Comparison of ENCODE assay signal across 9 cellular contexts in the genomic region with DNA sequence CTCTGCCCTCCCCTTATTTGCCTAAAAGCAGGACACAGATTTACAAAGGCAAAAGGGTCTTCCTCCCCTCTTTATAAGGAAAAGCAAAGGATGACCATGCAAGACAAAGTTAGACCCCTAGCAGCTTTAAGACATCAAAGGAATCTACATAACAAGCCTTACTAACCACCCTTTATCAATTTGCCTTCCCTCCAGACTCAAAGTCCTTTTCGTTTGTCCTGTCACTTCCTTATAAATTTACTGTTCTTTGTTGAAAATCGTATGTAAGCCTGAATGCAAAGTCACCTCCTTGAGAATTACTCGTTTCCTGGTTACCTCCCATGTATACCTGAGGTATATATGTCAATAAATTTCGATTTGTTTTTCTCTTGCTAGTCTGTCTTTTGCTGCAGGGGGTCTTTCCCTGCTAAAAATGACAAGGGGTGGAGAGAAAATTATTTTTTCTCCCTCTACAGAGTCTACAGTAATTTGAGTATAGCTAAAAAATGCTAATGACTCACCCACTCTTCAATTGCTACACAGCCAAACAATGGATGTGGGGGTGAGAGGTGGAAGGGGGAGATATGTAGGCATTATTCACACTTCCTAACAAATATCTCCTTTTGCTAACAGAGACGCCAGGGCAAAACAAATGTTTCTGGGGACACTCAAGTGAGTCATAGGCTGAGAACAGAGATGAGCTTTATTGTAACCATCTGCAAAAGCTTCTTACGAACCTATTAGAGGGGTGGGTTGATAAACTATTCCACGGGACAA. TPM values are rescaled to one million over a fixed set of nuclear protein-coding genes. Genes with fewer than 3 reads are reported as not detected.
A peak's percentile ranks its signal among the peaks of the same experiment; 100 is the strongest.
DNase-seq lines count a peak whose midpoint lies in the region; ATAC-seq, FAIRE-seq and TF ChIP-seq lines count a peak whose summit lies in the region.
"Had no signal": no experiment of that assay in that cellular context is flagged by ENCODE, and none has a peak within 500 bp of the region (broad histone marks: within the 10 kb centered on the region; RNA-seq: fewer than 3 reads in every experiment).

No MANE protein-coding gene starts in this region.

- no peak overlapping the region; the same call in 1 of the 2 replicates for H3K14ac ChIP-seq in IMR-90 (replicated peaks; ENCODE audit: low read depth, low read length)

- DNase-seq in BE2C (no peak), IMR-90 (peak; percentile 88), caudate nucleus (lab: John Stamatoyannopoulos, UW) (peak in 15 of 61 donors; percentile 10 to 66 (median 33)), HepG2 (ENCODE audit: low spot score) (peak; percentile 14), posterior cingulate gyrus (no peak), uterus (no peak), NCI-H1048 (lab: John Stamatoyannopoulos, UW) (no peak)
- no peak for DNase-seq in activated naive CD4-positive, alpha-beta T cell treated with anti-CD3 and anti-CD28 coated beads, Interleukin-2, amount 50 U/mL, for 72 hours (ENCODE audit: low spot score in 2 of 2)

- no peak overlapping the region for H4K5ac ChIP-seq in IMR-90 (ENCODE audit: low read depth, low read length)

- no peak for FAIRE-seq in HepG2 (lab: Jason Lieb, UNC)

- CTCF ChIA-PET in IMR-90 (lab: Yijun Ruan, JAX) (interaction anchor here (0.6 to 0.7 kb wide), 2 partner anchors 135 to 1391 kb away, joined by 4 to 7 read pairs; no protein-coding TSS in a partner anchor), HepG2 (lab: Yijun Ruan, JAX; ENCODE audit: low intra/inter-chr PET ratio, low total read pairs) (no interaction called here)

- H3K4me3 ChIP-seq in BE2C (ENCODE audit: low read depth, low read length) (peak overlapping the region; percentile 51), IMR-90 (ENCODE audit: insufficient read depth, low read depth, low read length) (no peak overlapping the region), HepG2 (replicated peaks in 1 of 3; ENCODE audit: insufficient read depth in 1 of 3, low read depth in 2 of 3, low read length in 3 of 3) (no peak overlapping the region), uterus (no peak overlapping the region)

- TF ChIP-seq EP300 in HepG2 (IDR thresholded peaks at IDR 0.05; ENCODE audit: low read depth in 2 of 2, low read length in 2 of 2), result no peak
- no peak for TF ChIP-seq EP300 in HepG2 (CRISPR knock-in tag; IDR thresholded peaks at IDR 0.05; ENCODE audit: borderline replicate concordance)

- H4K8ac ChIP-seq in IMR-90 (ENCODE audit: low read depth in 2 of 2, low read length in 2 of 2), result peak overlapping the region in 1 of 2 experiments; percentile 20; a peak in 1 of 4 replicates

- ATAC-seq in IMR-90 (ENCODE audit: low read depth) (peak; percentile 56), HepG2 (no peak)
- no peak for ATAC-seq in activated naive CD4-positive, alpha-beta T cell treated with anti-CD3 and anti-CD28 coated beads, Interleukin-2, amount 50 U/mL, for 72 hours

- H3K18ac ChIP-seq in IMR-90 (ENCODE audit: low read depth, low read length), result peak overlapping the region; percentile 21; the same call in 1 of the 2 replicates

- no peak overlapping the region for H2AK5ac ChIP-seq in IMR-90 (ENCODE audit: low read depth, low read length)

- H3K4ac ChIP-seq in IMR-90 (ENCODE audit: low read depth, low read length), result no peak overlapping the region

- H3K4me1 ChIP-seq in BE2C (peaks cover 27% of the 10 kb centered on the region), IMR-90 (ENCODE audit: control insufficient read depth, insufficient read depth, low read length) (peaks cover 13% of the 10 kb centered on the region), HepG2 (ENCODE audit: insufficient read depth, low read length) (peaks cover 21% of the 10 kb centered on the region), uterus (no peaks in the 10 kb centered on the region)

- no peaks in the 10 kb centered on the region for H3K27me3 ChIP-seq in BE2C
- H3K27me3 ChIP-seq in IMR-90 (ENCODE audit: control insufficient read depth, insufficient read depth, low read length), result no peaks in the 10 kb centered on the region
- peaks cover 0 to 9% of the 10 kb centered on the region in 2 experiments; a peak in 2 of 5 replicates for H3K27me3 ChIP-seq in HepG2 (ENCODE audit: control insufficient read depth in 1 of 2, insufficient read depth in 2 of 2, low read length in 2 of 2)
- no peaks in the 10 kb centered on the region for H3K27me3 ChIP-seq in uterus

- H3K36me3 Mint-ChIP-seq in activated naive CD4-positive, alpha-beta T cell treated with anti-CD3 and anti-CD28 coated beads, Interleukin-2, amount 50 U/mL, for 72 hours, result no peaks in the 10 kb centered on the region

- H2BK120ac ChIP-seq in IMR-90 (ENCODE audit: low read depth, low read length), result no peak overlapping the region

- H3K79me1 ChIP-seq in IMR-90 (ENCODE audit: low read depth in 1 of 2, low read length in 2 of 2), result peaks cover 34 to 36% of the 10 kb centered on the region in 2 experiments

- no peaks in the 10 kb centered on the region for H3K36me3 ChIP-seq in BE2C
- H3K36me3 ChIP-seq in IMR-90 (ENCODE audit: control insufficient read depth, insufficient read depth, low read length), result no peaks in the 10 kb centered on the region
- H3K36me3 ChIP-seq in HepG2 (replicated peaks in 1 of 2; ENCODE audit: control insufficient read depth in 1 of 2, insufficient read depth in 2 of 2, low read length in 2 of 2), result no peaks in the 10 kb centered on the region
- no peaks in the 10 kb centered on the region for H3K36me3 ChIP-seq in uterus

- H3K9me1 ChIP-seq in IMR-90 (ENCODE audit: insufficient read depth, low read length), result peaks cover 4% of the 10 kb centered on the region

- H3K27ac ChIP-seq in IMR-90 (ENCODE audit: insufficient read depth, low read length) (no peak overlapping the region), caudate nucleus (ENCODE audit: low read depth, low read length) (peak overlapping the region; percentile 79), HepG2 (ENCODE audit: extremely low read length, insufficient read depth, low read length) (no peak overlapping the region), uterus (no peak overlapping the region)
- H3K27ac ChIP-seq: parathyroid adenoma had no signal

- H3K9me3 ChIP-seq in BE2C (no peaks in the 10 kb centered on the region), IMR-90 (ENCODE audit: control insufficient read depth, insufficient read depth, low read length) (no peaks in the 10 kb centered on the region), HepG2 (ENCODE audit: low read length) (no peaks in the 10 kb centered on the region), uterus (no peaks in the 10 kb centered on the region)

- H3K27ac Mint-ChIP-seq in activated naive CD4-positive, alpha-beta T cell treated with anti-CD3 and anti-CD28 coated beads, Interleukin-2, amount 50 U/mL, for 72 hours, result no peak overlapping the region

- no peaks in the 10 kb centered on the region for H3K79me2 ChIP-seq in HepG2 (ENCODE audit: insufficient read depth, low read length)
- H3K79me2 ChIP-seq: parathyroid adenoma had no signal

- TF ChIP-seq RAD21 in IMR-90 (IDR thresholded peaks at IDR 0.05; ENCODE audit: low read length) (no peak), HepG2 (CRISPR knock-in tag; IDR thresholded peaks at IDR 0.05) (no peak)

- H4K20me1 ChIP-seq in IMR-90 (ENCODE audit: insufficient read depth, low read length) (peaks cover 14% of the 10 kb centered on the region), HepG2 (ENCODE audit: insufficient read depth, low read length) (no peaks in the 10 kb centered on the region)

- TF ChIP-seq CTCF in BE2C (IDR thresholded peaks at IDR 0.05; ENCODE audit: low read depth, low read length) (no peak), IMR-90 (conservative IDR thresholded peaks at IDR 0.05; ENCODE audit: low read depth, low read length) (no peak), HepG2 (CRISPR knock-in tag; IDR thresholded peaks at IDR 0.05) (no peak), uterus (IDR thresholded peaks at IDR 0.05) (no peak)

- H2AFZ ChIP-seq in IMR-90 (replicated peaks; ENCODE audit: low read length, poor library complexity) (no peak overlapping the region), HepG2 (ENCODE audit: low read length) (no peak overlapping the region)
- H2AFZ ChIP-seq: parathyroid adenoma had no signal

- H2BK20ac ChIP-seq in IMR-90 (ENCODE audit: low read depth, low read length), result no peak overlapping the region

- intact Hi-C loops in IMR-90 (cut with micrococcal nuclease), result no loop called here
- intact Hi-C loops in HepG2 (cut with micrococcal nuclease; ENCODE audit: unreplicated experiment), result no loop called here
- intact Hi-C loops in posterior cingulate gyrus (cut with DNase I), result no loop called here
- intact Hi-C loops in uterus (cut with DNase I; ENCODE audit: low total_unique reads), result no loop called here

- H3K9me3 Mint-ChIP-seq in activated naive CD4-positive, alpha-beta T cell treated with anti-CD3 and anti-CD28 coated beads, Interleukin-2, amount 50 U/mL, for 72 hours, result no peaks in the 10 kb centered on the region

- no peak overlapping the region for H3K23ac ChIP-seq in IMR-90 (ENCODE audit: low read depth, low read length)

- in situ Hi-C loops in IMR-90 (cut with MboI; ENCODE audit: low sequenced_read_pairs), result no loop called here
- in situ Hi-C loops in HepG2 (cut with HindIII; ENCODE audit: extremely low pct_ligation_motif_present, low pct_unique_long_range_greater_than_20kb), result no loop called here

- no CpG with 5 or more reads among the region's 7 CpGs for WGBS in IMR-90 (ENCODE audit: extremely low coverage in 2 of 2, insufficient read length in 1 of 2), 2 experiments
- WGBS in HepG2 (ENCODE audit: low lambda C conversion rate), result under 1% methylated on average over 7 of the region's 7 CpGs

- BruUV-seq in IMR-90 (replicated peaks; lab: Mats Ljungman, UMichigan), result no TSS peak
- no TSS peak for BruUV-seq in HepG2 (replicated peaks; lab: Mats Ljungman, UMichigan)

- no peak for TF ChIP-seq POLR2A in IMR-90 (IDR thresholded peaks at IDR 0.05; ENCODE audit: low read depth, low read length)
- TF ChIP-seq POLR2A in HepG2 (IDR thresholded peaks at IDR 0.05; ENCODE audit: insufficient read depth in 1 of 2, low read depth in 2 of 2, low read length in 2 of 2), result no peak
- no peak for TF ChIP-seq POLR2A in uterus (IDR thresholded peaks at IDR 0.05)

- H4K91ac ChIP-seq in IMR-90 (ENCODE audit: insufficient read depth, low read depth, low read length), result no peak overlapping the region

- no peak overlapping the region for H2AK9ac ChIP-seq in IMR-90 (replicated peaks; ENCODE audit: low read depth, low read length, poor library complexity)

- H3K4me2 ChIP-seq in IMR-90 (ENCODE audit: low read depth, low read length) (peak overlapping the region; percentile 64; the same call in 1 of the 2 replicates), HepG2 (ENCODE audit: low read depth, low read length) (no peak overlapping the region)

- H3K56ac ChIP-seq in IMR-90 (ENCODE audit: extremely low read depth, insufficient read depth, low read length), result no peak overlapping the region

- no peak overlapping the region for H2BK15ac ChIP-seq in IMR-90 (ENCODE audit: low read depth, low read length)

- H2BK5ac ChIP-seq in IMR-90 (ENCODE audit: low read depth, low read length, poor library complexity, severe bottlenecking), result no peak overlapping the region

- POLR2A ChIA-PET in IMR-90 (lab: Charles Lee; ENCODE audit: unreplicated experiment), result no interaction called here
- POLR2A ChIA-PET in HepG2 (lab: Yijun Ruan, JAX), result no interaction called here

- dilution Hi-C loops in IMR-90 (cut with HindIII; ENCODE audit: low sequenced_read_pairs, unreplicated experiment), result no loop called here

- H3K9ac ChIP-seq in IMR-90 (ENCODE audit: low read depth, low read length), result no peak overlapping the region
- H3K9ac ChIP-seq in HepG2 (ENCODE audit: insufficient read depth, low read depth, low read length), result no peak overlapping the region
- H3K9ac ChIP-seq: parathyroid adenoma had no signal

RNA-seq across cellular contexts. Expression of a gene that starts 13.2 kb away (rescaled TPM):
- 3.2 TPM for polyA plus RNA-seq in BE2C (2012; ENCODE audit: insufficient read depth, insufficient read length, low read depth)
- total RNA-seq in IMR-90 (2012; rRNA removed) (12.4 and 17.2 TPM in 2 replicates), HepG2 (2016; rRNA removed; fragmentation: Illumina TruSeq; extraction: Trizol) (not detected in 2 replicates), uterus (10 to 100 TPM in 2 of 4 donors, 1 to 10 TPM in 2; 4.1 to 30.3 (median 7.8) TPM)
- polyA plus RNA-seq in IMR-90 (2012; rRNA removed) (13.5 and 13.9 TPM in 2 replicates), HepG2 (2011; rRNA removed) (not detected in 2 replicates)
- 12.1 and 13.8 TPM in 2 replicates for polyA plus RNA-seq in IMR-90 (2012; cell fraction: cytosol; rRNA removed)
- 3.8 and 4.5 TPM in 2 replicates for polyA plus RNA-seq in IMR-90 (2012; cell fraction: nucleus; rRNA removed; ENCODE audit: low replicate concordance)
- total RNA-seq in HepG2 (2016; cell fraction: cytosol; rRNA removed; fragmentation: Illumina TruSeq; extraction: Trizol; ENCODE audit: low read depth), result not detected in 2 replicates
- total RNA-seq in HepG2 (2016; cell fraction: insoluble cytoplasmic fraction; rRNA removed; fragmentation: Illumina TruSeq; extraction: Trizol), result not detected in 2 replicates
- total RNA-seq in HepG2 (2016; cell fraction: membrane; rRNA removed; fragmentation: Illumina TruSeq; extraction: Trizol), result not detected in 2 replicates
- total RNA-seq in HepG2 (2016; cell fraction: nucleus; rRNA removed; fragmentation: Illumina TruSeq; extraction: Trizol), result not detected in 2 replicates
- polyA plus RNA-seq in HepG2 (2011; cell fraction: cytosol; rRNA removed), result not detected in 2 replicates
- not detected in 2 replicates for polyA plus RNA-seq in HepG2 (2011; cell fraction: nucleus; rRNA removed)
- not detected in 2 replicates for polyA plus RNA-seq in HepG2 (2012)
- polyA plus RNA-seq in HepG2 (2016; cell fraction: cytosol; fragmentation: Illumina TruSeq; extraction: Trizol; ENCODE audit: low read depth), result not detected in 2 replicates
- polyA plus RNA-seq in HepG2 (2016; cell fraction: insoluble cytoplasmic fraction; fragmentation: Illumina TruSeq; extraction: Trizol; ENCODE audit: low read depth), result not detected in 2 replicates
- not detected in 2 replicates for polyA plus RNA-seq in HepG2 (2016; cell fraction: membrane; fragmentation: Illumina TruSeq; extraction: Trizol; ENCODE audit: low read depth)
- 0.15 TPM in 1 of 2 replicates, not detected in the other for polyA plus RNA-seq in HepG2 (2016; cell fraction: nucleus; fragmentation: Illumina TruSeq; extraction: Trizol; ENCODE audit: insufficient read depth, low read depth)
- 1.8 TPM in 1 of 2 replicates, not detected in the other for polyA minus RNA-seq in HepG2 (2011; rRNA and poly(A)+ RNA removed; ENCODE audit: low replicate concordance)
- not detected in 2 replicates for polyA minus RNA-seq in HepG2 (2011; cell fraction: cytosol; rRNA and poly(A)+ RNA removed)
- polyA minus RNA-seq in HepG2 (2011; cell fraction: nucleus; rRNA and poly(A)+ RNA removed), result not detected in 2 replicates
- total RNA-seq in activated naive CD4-positive, alpha-beta T cell treated with anti-CD3 and anti-CD28 coated beads, Interleukin-2, amount 50 U/mL, for 72 hours, result 1 to 10 TPM in 1 of 2 donors, under 1 TPM in 1; 0.52 to 1.9 TPM

Comparison
In these comparisons a context has a peak if more than half of its experiments do, and no peak if none do; other contexts are left out.
1. DNase-seq: peak in IMR-90 (single experiment) and HepG2 (single experiment); none in BE2C (single experiment), activated naive CD4-positive, alpha-beta T cell treated with anti-CD3 and anti-CD28 coated beads, Interleukin-2, amount 50 U/mL, for 72 hours (0 of 2), posterior cingulate gyrus (0 of 10), uterus (0 of 2) and NCI-H1048 (single experiment).